ENCODE assay signal across 17 cellular contexts in the genomic region with DNA sequence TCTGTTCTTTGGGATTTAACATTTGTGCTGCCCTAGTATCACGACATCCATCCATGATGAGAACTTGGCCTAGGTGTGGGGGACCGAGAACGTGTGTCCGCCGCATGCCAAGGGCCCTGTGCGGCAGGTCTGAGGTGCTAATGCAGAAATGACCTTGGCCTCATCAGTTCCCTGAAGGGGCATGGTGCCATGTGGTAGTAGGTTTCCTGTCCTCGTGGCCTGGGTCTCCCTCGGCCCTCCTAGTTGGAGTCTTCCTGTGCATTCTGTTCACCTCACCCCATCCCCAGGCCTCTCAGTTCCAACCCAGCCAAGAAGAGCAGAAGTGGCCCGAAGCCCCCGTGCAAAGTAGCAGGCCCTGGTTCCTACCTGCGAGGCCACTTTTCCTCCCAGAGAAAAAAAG. TPM values are rescaled to one million over a fixed set of nuclear protein-coding genes. Genes with fewer than 3 reads are reported as not detected.
DNase-seq lines count a peak whose midpoint lies in the region; ATAC-seq and TF ChIP-seq lines count a peak whose summit lies in the region.
"Had no signal": no experiment of that assay in that cellular context is flagged by ENCODE, and none has a peak within 500 bp of the region (broad histone marks: within the 10 kb centered on the region; RNA-seq: fewer than 3 reads in every experiment).

No MANE protein-coding gene starts in this region.

- no peaks in the 10 kb centered on the region for H3K9me3 Mint-ChIP-seq in activated T-cell treated with anti-CD3 and anti-CD28 coated beads, Interleukin-2, amount 50 U/mL, for 24 hours
- H3K9me3 Mint-ChIP-seq in central memory CD8-positive, alpha-beta T cell: no peaks in the 10 kb centered on the region
- H3K9me3 Mint-ChIP-seq in neural progenitor cell: no peaks in the 10 kb centered on the region
- H3K9me3 Mint-ChIP-seq: CD8-positive, alpha-beta T cell had no signal

- H3K4me1 Mint-ChIP-seq in activated T-cell treated with anti-CD3 and anti-CD28 coated beads, Interleukin-2, amount 50 U/mL, for 24 hours (ENCODE audit: low read depth): no peaks in the 10 kb centered on the region
- H3K4me1 Mint-ChIP-seq in central memory CD8-positive, alpha-beta T cell: peaks cover 10% of the 10 kb centered on the region
- peaks cover 36% of the 10 kb centered on the region for H3K4me1 Mint-ChIP-seq in neural progenitor cell
- H3K4me1 Mint-ChIP-seq: B cell had no signal

- intact Hi-C loops in sciatic nerve (cut with DNase I): no loop called here

- no peak for TF ChIP-seq CTCF in neural progenitor cell (IDR thresholded peaks at IDR 0.05)

- H3K27ac ChIP-seq in neural progenitor cell: no peak overlapping the region
- H3K27ac ChIP-seq: BLaER1 treated with 17β-estradiol and CSF1 and Interleukin-3, amounts not matched to agents 10 nM and 100 nM; HL-60 had no signal

- peaks cover 17% of the 10 kb centered on the region for H3K4me1 ChIP-seq in neural progenitor cell
- H3K4me1 ChIP-seq: HAP-1 had no signal

- H3K27me3 Mint-ChIP-seq in activated T-cell treated with anti-CD3 and anti-CD28 coated beads, Interleukin-2, amount 50 U/mL, for 24 hours: no peaks in the 10 kb centered on the region
- no peaks in the 10 kb centered on the region for H3K27me3 Mint-ChIP-seq in central memory CD8-positive, alpha-beta T cell
- peaks cover 5% of the 10 kb centered on the region for H3K27me3 Mint-ChIP-seq in neural progenitor cell (ENCODE audit: insufficient read depth, low read depth)
- H3K27me3 Mint-ChIP-seq: B cell had no signal

- no peaks in the 10 kb centered on the region for H3K36me3 ChIP-seq in neural progenitor cell
- H3K36me3 ChIP-seq: HAP-1 had no signal

- H2AFZ ChIP-seq in neural progenitor cell (replicated peaks): no peak overlapping the region

- H3K27me3 ChIP-seq in neural progenitor cell: no peaks in the 10 kb centered on the region
- H3K27me3 ChIP-seq: BLaER1 treated with 17β-estradiol and CSF1 and Interleukin-3, amounts not matched to agents 10 nM and 100 nM had no signal

- no peaks in the 10 kb centered on the region for H3K9me3 ChIP-seq in neural progenitor cell (ENCODE audit: low read depth)
- H3K9me3 ChIP-seq: HAP-1 had no signal

- H3K36me3 Mint-ChIP-seq in activated T-cell treated with anti-CD3 and anti-CD28 coated beads, Interleukin-2, amount 50 U/mL, for 24 hours (ENCODE audit: low read depth): peaks cover 20% of the 10 kb centered on the region
- peaks cover 2% of the 10 kb centered on the region for H3K36me3 Mint-ChIP-seq in central memory CD8-positive, alpha-beta T cell (ENCODE audit: insufficient read depth)
- H3K36me3 Mint-ChIP-seq in neural progenitor cell: peaks cover 23% of the 10 kb centered on the region

- no peaks in the 10 kb centered on the region for H4K20me1 ChIP-seq in neural progenitor cell (ENCODE audit: low read depth)
- H4K20me1 ChIP-seq: BLaER1 treated with 17β-estradiol and CSF1 and Interleukin-3, amounts not matched to agents 10 nM and 100 nM had no signal

- peaks cover 10% of the 10 kb centered on the region for H3F3A ChIP-seq in neural progenitor cell (ENCODE audit: low read depth)

- no peak overlapping the region for H3K9ac ChIP-seq in neural progenitor cell
- H3K9ac ChIP-seq: BLaER1 treated with 17β-estradiol and CSF1 and Interleukin-3, amounts not matched to agents 10 nM and 100 nM had no signal

- H3K27ac Mint-ChIP-seq in activated T-cell treated with anti-CD3 and anti-CD28 coated beads, Interleukin-2, amount 50 U/mL, for 24 hours: no peak overlapping the region
- peak overlapping the region; percentile 51 for H3K27ac Mint-ChIP-seq in central memory CD8-positive, alpha-beta T cell (ENCODE audit: low read depth)
- H3K27ac Mint-ChIP-seq in neural progenitor cell: peak overlapping the region; percentile 63
- H3K27ac Mint-ChIP-seq: B cell had no signal

- H3K4me3 Mint-ChIP-seq in activated T-cell treated with anti-CD3 and anti-CD28 coated beads, Interleukin-2, amount 50 U/mL, for 24 hours: no peak overlapping the region
- H3K4me3 Mint-ChIP-seq in central memory CD8-positive, alpha-beta T cell: no peak overlapping the region
- no peak overlapping the region for H3K4me3 Mint-ChIP-seq in neural progenitor cell
- H3K4me3 Mint-ChIP-seq: B cell; CD8-positive, alpha-beta T cell had no signal

- H3K79me2 ChIP-seq in neural progenitor cell (ENCODE audit: low read depth): no peaks in the 10 kb centered on the region

- H3K4me2 ChIP-seq in neural progenitor cell: no peak overlapping the region
- H3K4me2 ChIP-seq: BLaER1 treated with 17β-estradiol and CSF1 and Interleukin-3, amounts not matched to agents 10 nM and 100 nM had no signal

- ATAC-seq in central memory CD8-positive, alpha-beta T cell (replicated peaks; ENCODE audit: extremely low read depth, poor library complexity, severe bottlenecking): no peak
- ATAC-seq in sciatic nerve: no peak
- no peak for ATAC-seq in HG03520 (IDR thresholded peaks at IDR 0.05; ENCODE audit: unreplicated experiment)
- ATAC-seq: CD8-positive, alpha-beta T cell; GM12878 had no signal

- peak; percentile 14 for DNase-seq in activated T-cell treated with anti-CD3 and anti-CD28 coated beads, Interleukin-2, amount 50 U/mL, for 24 hours
- no peak for DNase-seq in activated T-cell treated with anti-CD3 and anti-CD28 coated beads, Interleukin-2, amount 50 U/mL, for 1 hour
- no peak for DNase-seq in central memory CD8-positive, alpha-beta T cell (ENCODE audit: low spot score in 2 of 2)
- DNase-seq in neural progenitor cell (ENCODE audit: low spot score) (no peak), sciatic nerve (ENCODE audit: low spot score) (peak; percentile 44), activated gamma-delta T cell (lab: John Stamatoyannopoulos, UW) (no peak), GDM1 (lab: John Stamatoyannopoulos, UW) (no peak)
- DNase-seq: 8988T, Calu3, DMS79 treated with DMSO at 0.1 percent for 48 hours had no signal

- no peak overlapping the region for H3K4me3 ChIP-seq in neural progenitor cell
- H3K4me3 ChIP-seq: BLaER1 treated with 17β-estradiol and CSF1 and Interleukin-3, amounts not matched to agents 10 nM and 100 nM; GM12878; HAP-1 had no signal

RNA-seq across cellular contexts. Expression of gene GGACT, which starts 59.8 kb away (rescaled TPM):
- total RNA-seq in neural progenitor cell (ENCODE audit: low replicate concordance) (1.3 and 3.6 TPM in 2 replicates), sciatic nerve (5.2 TPM)

Comparison
In these comparisons a context has a peak if more than half of its experiments do, and no peak if none do; other contexts are left out.
1. DNase-seq: peak in activated T-cell treated with anti-CD3 and anti-CD28 coated beads, Interleukin-2, amount 50 U/mL, for 24 hours (single experiment) and sciatic nerve (single experiment); none in activated T-cell treated with anti-CD3 and anti-CD28 coated beads, Interleukin-2, amount 50 U/mL, for 1 hour (single experiment), central memory CD8-positive, alpha-beta T cell (0 of 2), neural progenitor cell (single experiment), activated gamma-delta T cell (single experiment) and GDM1 (single experiment).